Comparison of ENCODE assay signal across 1 cellular context in the genomic region with DNA sequence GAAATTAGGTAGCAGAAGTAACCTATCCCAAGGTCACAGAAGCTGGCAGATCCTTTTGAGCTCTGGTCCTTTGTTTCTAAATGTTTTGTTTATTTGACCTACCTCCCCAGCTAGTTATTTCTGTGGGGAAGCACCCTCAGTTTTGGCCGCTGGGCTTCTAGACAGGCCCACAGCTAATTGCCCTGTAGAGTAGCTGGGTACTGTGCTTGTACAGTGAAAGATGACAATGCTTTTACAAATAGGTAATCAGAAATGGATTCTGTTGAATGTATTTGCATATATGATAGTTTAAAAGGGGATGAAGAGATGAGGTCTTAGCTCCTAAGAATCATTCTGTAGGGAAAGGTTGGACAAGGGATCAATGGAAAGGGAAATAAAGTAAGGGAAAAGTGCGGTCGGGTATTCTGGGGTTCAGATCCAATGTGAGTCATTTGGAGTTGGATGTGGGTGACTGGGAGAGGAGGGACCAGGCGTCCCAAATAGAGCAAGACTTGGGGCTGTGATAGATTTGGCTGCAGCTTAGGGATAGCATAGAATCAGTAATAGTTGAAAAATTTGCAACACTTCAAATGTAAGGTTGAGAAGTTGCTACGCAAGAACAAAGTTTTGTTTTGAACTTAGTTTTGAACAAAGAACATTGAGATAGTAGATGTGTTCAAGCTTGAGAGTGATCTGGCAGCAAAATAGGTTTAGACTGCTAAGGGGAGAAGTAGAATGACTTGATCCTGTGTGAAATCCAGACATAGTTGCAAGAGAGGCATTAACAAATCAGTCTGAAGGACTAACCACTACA.
TF ChIP-seq lines count a peak whose summit lies in the region.

No MANE protein-coding gene starts in this region.

TF ChIP-seq in SK-N-SH, 30 proteins besides CTCF, POLR2A, EP300 and RAD21:
- no peak for TF ChIP-seq ZBTB33 (IDR thresholded peaks at IDR 0.05; ENCODE audit: borderline replicate concordance, low read depth)
- no peak for TF ChIP-seq FOXJ3 (CRISPR knock-in tag; IDR thresholded peaks at IDR 0.05)
- TF ChIP-seq RCOR1 (IDR thresholded peaks at IDR 0.05; ENCODE audit: low read length), result no peak
- TF ChIP-seq, protein P1, sequence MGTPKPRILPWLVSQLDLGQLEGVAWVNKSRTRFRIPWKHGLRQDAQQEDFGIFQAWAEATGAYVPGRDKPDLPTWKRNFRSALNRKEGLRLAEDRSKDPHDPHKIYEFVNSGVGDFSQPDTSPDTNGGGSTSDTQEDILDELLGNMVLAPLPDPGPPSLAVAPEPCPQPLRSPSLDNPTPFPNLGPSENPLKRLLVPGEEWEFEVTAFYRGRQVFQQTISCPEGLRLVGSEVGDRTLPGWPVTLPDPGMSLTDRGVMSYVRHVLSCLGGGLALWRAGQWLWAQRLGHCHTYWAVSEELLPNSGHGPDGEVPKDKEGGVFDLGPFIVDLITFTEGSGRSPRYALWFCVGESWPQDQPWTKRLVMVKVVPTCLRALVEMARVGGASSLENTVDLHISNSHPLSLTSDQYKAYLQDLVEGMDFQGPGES (IDR thresholded peaks at IDR 0.05; ENCODE audit: low read depth, low read length), result no peak
- no peak for TF ChIP-seq GABPA (IDR thresholded peaks at IDR 0.05; ENCODE audit: low read depth)
- no peak for TF ChIP-seq PBX3 (IDR thresholded peaks at IDR 0.05)
- TF ChIP-seq USF1 (IDR thresholded peaks at IDR 0.05; ENCODE audit: borderline replicate concordance, low read depth), result no peak
- TF ChIP-seq, protein P2, sequence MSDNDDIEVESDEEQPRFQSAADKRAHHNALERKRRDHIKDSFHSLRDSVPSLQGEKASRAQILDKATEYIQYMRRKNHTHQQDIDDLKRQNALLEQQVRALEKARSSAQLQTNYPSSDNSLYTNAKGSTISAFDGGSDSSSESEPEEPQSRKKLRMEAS (IDR thresholded peaks at IDR 0.05; ENCODE audit: low read depth), result no peak
- TF ChIP-seq SIN3A (IDR thresholded peaks at IDR 0.05; ENCODE audit: borderline replicate concordance, low read depth, low read length), result no peak
- no peak for TF ChIP-seq JUND (IDR thresholded peaks at IDR 0.05)
- TF ChIP-seq, protein P3, sequence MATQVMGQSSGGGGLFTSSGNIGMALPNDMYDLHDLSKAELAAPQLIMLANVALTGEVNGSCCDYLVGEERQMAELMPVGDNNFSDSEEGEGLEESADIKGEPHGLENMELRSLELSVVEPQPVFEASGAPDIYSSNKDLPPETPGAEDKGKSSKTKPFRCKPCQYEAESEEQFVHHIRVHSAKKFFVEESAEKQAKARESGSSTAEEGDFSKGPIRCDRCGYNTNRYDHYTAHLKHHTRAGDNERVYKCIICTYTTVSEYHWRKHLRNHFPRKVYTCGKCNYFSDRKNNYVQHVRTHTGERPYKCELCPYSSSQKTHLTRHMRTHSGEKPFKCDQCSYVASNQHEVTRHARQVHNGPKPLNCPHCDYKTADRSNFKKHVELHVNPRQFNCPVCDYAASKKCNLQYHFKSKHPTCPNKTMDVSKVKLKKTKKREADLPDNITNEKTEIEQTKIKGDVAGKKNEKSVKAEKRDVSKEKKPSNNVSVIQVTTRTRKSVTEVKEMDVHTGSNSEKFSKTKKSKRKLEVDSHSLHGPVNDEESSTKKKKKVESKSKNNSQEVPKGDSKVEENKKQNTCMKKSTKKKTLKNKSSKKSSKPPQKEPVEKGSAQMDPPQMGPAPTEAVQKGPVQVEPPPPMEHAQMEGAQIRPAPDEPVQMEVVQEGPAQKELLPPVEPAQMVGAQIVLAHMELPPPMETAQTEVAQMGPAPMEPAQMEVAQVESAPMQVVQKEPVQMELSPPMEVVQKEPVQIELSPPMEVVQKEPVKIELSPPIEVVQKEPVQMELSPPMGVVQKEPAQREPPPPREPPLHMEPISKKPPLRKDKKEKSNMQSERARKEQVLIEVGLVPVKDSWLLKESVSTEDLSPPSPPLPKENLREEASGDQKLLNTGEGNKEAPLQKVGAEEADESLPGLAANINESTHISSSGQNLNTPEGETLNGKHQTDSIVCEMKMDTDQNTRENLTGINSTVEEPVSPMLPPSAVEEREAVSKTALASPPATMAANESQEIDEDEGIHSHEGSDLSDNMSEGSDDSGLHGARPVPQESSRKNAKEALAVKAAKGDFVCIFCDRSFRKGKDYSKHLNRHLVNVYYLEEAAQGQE (IDR thresholded peaks at IDR 0.05; ENCODE audit: low read depth, low read length), result no peak
- TF ChIP-seq EZH2phosphoT487 (IDR thresholded peaks at IDR 0.05; ENCODE audit: borderline replicate concordance, low read depth), result no peak
- TF ChIP-seq GATA2 (CRISPR knock-in tag; IDR thresholded peaks at IDR 0.05), result no peak
- TF ChIP-seq MEF2A (IDR thresholded peaks at IDR 0.05; ENCODE audit: borderline replicate concordance, low read depth), result no peak
- TF ChIP-seq NRF1 (IDR thresholded peaks at IDR 0.05; ENCODE audit: low read depth, low read length), result no peak
